8 cellular contexts compared by ENCODE assay signal in the genomic region with DNA sequence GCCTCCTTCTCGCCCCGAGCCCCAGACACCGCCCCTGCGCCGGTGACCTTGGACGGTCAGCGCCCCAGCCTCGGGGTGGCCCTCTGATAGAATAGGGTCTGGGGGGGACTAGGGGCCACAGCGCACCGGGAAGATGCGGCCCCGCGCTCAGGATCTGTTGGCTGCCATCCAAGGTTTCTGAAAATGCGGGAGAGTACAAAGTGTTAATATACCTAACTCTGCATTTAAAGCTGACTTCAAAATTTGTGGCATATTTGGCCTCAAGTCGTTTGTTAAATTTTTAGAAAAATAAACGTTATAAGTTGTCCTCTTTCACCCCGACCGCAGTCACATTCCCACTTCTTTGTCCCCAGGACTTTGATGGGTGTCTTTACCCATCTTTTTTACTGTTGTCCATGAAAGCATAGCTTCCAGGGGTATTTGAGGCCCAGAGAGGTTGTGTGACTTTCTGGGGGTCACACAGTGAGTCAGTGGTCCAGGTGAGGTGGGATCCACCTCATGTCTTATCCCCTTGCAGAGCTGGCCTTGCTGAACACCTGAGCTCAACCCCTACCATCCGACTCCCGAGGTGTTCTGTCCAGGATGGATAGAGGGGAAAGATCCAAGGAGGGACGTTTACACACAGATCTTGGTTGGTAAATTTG. TPM values are rescaled to one million over a fixed set of nuclear protein-coding genes. Genes with fewer than 3 reads are reported as not detected.
DNase-seq lines count a peak whose midpoint lies in the region; ATAC-seq, FAIRE-seq and TF ChIP-seq lines count a peak whose summit lies in the region.

No MANE protein-coding gene starts in this region.

- no peaks in the 10 kb centered on the region for H3K9me2 ChIP-seq in OCI-LY1 (ENCODE audit: low read depth, low read length)

- FAIRE-seq in pancreas (lab: Jason Lieb, UNC): no peak

- H3K27me3 ChIP-seq in OCI-LY1 (ENCODE audit: insufficient read depth, low read length): no peaks in the 10 kb centered on the region
- H3K27me3 ChIP-seq in endocrine pancreas (ENCODE audit: control insufficient read depth, insufficient read depth, low read length): no peaks in the 10 kb centered on the region
- H3K27me3 ChIP-seq in pancreas: no peaks in the 10 kb centered on the region

- intact Hi-C loops in Calu3 (cut with micrococcal nuclease; ENCODE audit: unreplicated experiment): no loop called here
- intact Hi-C loops in pancreas (cut with DNase I): no loop called here

- H3K4me1 Mint-ChIP-seq in Calu3 (ENCODE audit: low read depth, unreplicated experiment): no peaks in the 10 kb centered on the region

- H3K27me3 Mint-ChIP-seq in Calu3 (ENCODE audit: unreplicated experiment): no peaks in the 10 kb centered on the region

- H3K79me2 ChIP-seq in OCI-LY1 (ENCODE audit: insufficient read depth, low read length): no peaks in the 10 kb centered on the region

- H3K9ac ChIP-seq in OCI-LY1 (ENCODE audit: low read length): peak overlapping the region; percentile 84
- peak overlapping the region; percentile 60 for H3K9ac ChIP-seq in endocrine pancreas (ENCODE audit: control insufficient read depth, insufficient read depth, low read length)

- H3K4me1 ChIP-seq in OCI-LY1 (ENCODE audit: insufficient read depth, low read length, severe bottlenecking): peaks cover 47% of the 10 kb centered on the region
- no peaks in the 10 kb centered on the region for H3K4me1 ChIP-seq in endocrine pancreas (ENCODE audit: control insufficient read depth, insufficient read depth, low read length)
- peaks cover 0 to 3% (median 0%) of the 10 kb centered on the region in 3 donors for H3K4me1 ChIP-seq in pancreas

- CTCF ChIA-PET in Calu3 (lab: Charles Lee): no interaction called here

- peak overlapping the region; percentile 89 for H3K27ac ChIP-seq in OCI-LY1 (ENCODE audit: low read depth, low read length, poor library complexity, severe bottlenecking)
- H3K27ac ChIP-seq in pancreas: no peak overlapping the region

- ATAC-seq in pancreas (no peak), GM21528 (IDR thresholded peaks at IDR 0.05; ENCODE audit: low FRiP score, unreplicated experiment) (no peak)

- BruUV-seq in Calu3 (replicated peaks; lab: Mats Ljungman, UMichigan): no TSS peak

- WGBS in pancreas, 2 donors: 17 to 18% methylated on average over 20 to 21 of the region's 21 CpGs

- no peaks in the 10 kb centered on the region for H3K9me3 Mint-ChIP-seq in Calu3 (ENCODE audit: low read depth, unreplicated experiment)

- H4K20me1 ChIP-seq in OCI-LY1 (ENCODE audit: insufficient read depth, low read length): no peaks in the 10 kb centered on the region

- no peaks in the 10 kb centered on the region for H3K9me3 ChIP-seq in OCI-LY1 (ENCODE audit: low read length)
- no peaks in the 10 kb centered on the region for H3K9me3 ChIP-seq in endocrine pancreas (ENCODE audit: control insufficient read depth, low read length)
- H3K9me3 ChIP-seq in pancreas: no peaks in the 10 kb centered on the region

- no peak overlapping the region for H3K27ac Mint-ChIP-seq in Calu3 (ENCODE audit: unreplicated experiment)

- no peak for DNase-seq in Calu3
- DNase-seq in pancreas: peak in 1 of 6 donors; percentile 45
- no peak for DNase-seq in NCI-H748 treated with DMSO at 0.1 percent for 48 hours (lab: John Stamatoyannopoulos, UW)
- no peak for DNase-seq in LoVo (ENCODE audit: low spot score)
- no peak for DNase-seq in NCI-H345 treated with DMSO at 0.1 percent for 48 hours (lab: John Stamatoyannopoulos, UW; ENCODE audit: unreplicated experiment)

- no peak overlapping the region for H2AFZ ChIP-seq in OCI-LY1 (ENCODE audit: low read length)

- peak overlapping the region; percentile 99 for H3K4me2 ChIP-seq in OCI-LY1 (ENCODE audit: low read length)

- H3K4me3 ChIP-seq in OCI-LY1 (ENCODE audit: low read depth, low read length, poor library complexity, severe bottlenecking) (peak overlapping the region; percentile 97), endocrine pancreas (ENCODE audit: control insufficient read depth, insufficient read depth, low read length) (peak overlapping the region; percentile 11), pancreas (peak overlapping the region; percentile 37 to 61 (median 54))

- peaks cover 6% of the 10 kb centered on the region; the same call in 1 of the 2 replicates for H3F3A ChIP-seq in OCI-LY1 (ENCODE audit: insufficient read depth, low read length)

- H3K36me3 ChIP-seq in OCI-LY1 (ENCODE audit: insufficient read depth, low read length) (peaks cover 5% of the 10 kb centered on the region), endocrine pancreas (ENCODE audit: control insufficient read depth, insufficient read depth, low read length) (no peaks in the 10 kb centered on the region), pancreas (no peaks in the 10 kb centered on the region)

- peak overlapping the region; percentile 72 for H3K4me3 Mint-ChIP-seq in Calu3 (ENCODE audit: low read depth, unreplicated experiment)

- no peak for TF ChIP-seq CTCF in Calu3 (IDR thresholded peaks at IDR 0.05; ENCODE audit: unreplicated experiment)
- no peak for TF ChIP-seq CTCF in OCI-LY1 (IDR thresholded peaks at IDR 0.05; ENCODE audit: low read length)
- TF ChIP-seq CTCF in pancreas (IDR thresholded peaks at IDR 0.05): no peak

- peaks cover 7% of the 10 kb centered on the region for H3K36me3 Mint-ChIP-seq in Calu3 (ENCODE audit: insufficient read depth, unreplicated experiment)

RNA-seq across cellular contexts. Expression of a gene that starts 0.8 kb away (rescaled TPM):
- total RNA-seq in Calu3 (2022): 1.0 and 1.2 TPM in 2 replicates
- 1 to 10 TPM in 3 of 6 donors, under 1 TPM in 3; 0.83 to 1.7 (median 1.1) TPM for total RNA-seq in pancreas
- polyA plus RNA-seq in pancreas: 1 to 10 TPM; 2.9 to 3.3 TPM

RNA-seq across cellular contexts. Expression of a gene that starts 22.9 kb away (rescaled TPM):
- total RNA-seq in Calu3 (2022): 40.2 and 50.7 TPM in 2 replicates
- total RNA-seq in pancreas: 10 to 100 TPM; 24.7 to 51.1 (median 31.5) TPM
- polyA plus RNA-seq in pancreas: 10 to 100 TPM; 17.6 to 37.9 TPM

Comparison
In these comparisons a context has a peak if more than half of its experiments do, and no peak if none do; other contexts are left out.
1. H3K4me3 ChIP-seq: peak in every context shown above with its lines; median percentile 97 in OCI-LY1; 54 in pancreas; 11 in endocrine pancreas.